1 cellular context compared by ENCODE assay signal in genomic region chr2:113583541-113584225, GRCh38.
TF ChIP-seq lines count a peak whose summit lies in the region.
"Not testable (repeated sequence)": the region's sequence is repeated elsewhere in the genome, so short reads cannot be mapped to it uniquely, and the experiment has no call there.

No MANE protein-coding gene starts in this region.

TF ChIP-seq in HepG2, 621 proteins besides CTCF, POLR2A, EP300 and RAD21 (continued from another document and continues in another):
- TF ChIP-seq IKZF5 (CRISPR knock-in tag; IDR thresholded peaks at IDR 0.05) (peak; percentile 90), SALL1 (CRISPR knock-in tag; IDR thresholded peaks at IDR 0.05) (peak; percentile 95), POLR2G (IDR thresholded peaks at IDR 0.05; ENCODE audit: low read depth, low read length) (peak; percentile 69), MYPOP (CRISPR knock-in tag; IDR thresholded peaks at IDR 0.05) (peak; percentile 91), ZFX (CRISPR knock-in tag; IDR thresholded peaks at IDR 0.05; ENCODE audit: low read depth) (peak; percentile 96), ZFYVE20 (CRISPR knock-in tag; IDR thresholded peaks at IDR 0.05; ENCODE audit: borderline replicate concordance, low read depth) (peak; percentile 96), FOXO1 (CRISPR knock-in tag; IDR thresholded peaks at IDR 0.05) (peak; percentile 87), ZBTB44 (CRISPR knock-in tag; IDR thresholded peaks at IDR 0.05) (peak; percentile 74; the same call in 1 of the 2 replicates), PHF21A (CRISPR knock-in tag; IDR thresholded peaks at IDR 0.05) (peak; percentile 68), ZNF589 (CRISPR knock-in tag; conservative IDR thresholded peaks at IDR 0.05) (peak; percentile 53; the same call in 1 of the 2 replicates), ZNF329 (CRISPR knock-in tag; IDR thresholded peaks at IDR 0.05; ENCODE audit: low read depth) (peak; percentile 88; the same call in 1 of the 2 replicates), NFAT5 (CRISPR knock-in tag; IDR thresholded peaks at IDR 0.05) (peak; percentile 95), TAF15 (IDR thresholded peaks at IDR 0.05; ENCODE audit: low read depth, low read length, poor library complexity, severe bottlenecking) (peak; percentile 73), ZNF275 (CRISPR knock-in tag; IDR thresholded peaks at IDR 0.05; ENCODE audit: borderline replicate concordance) (peak; percentile 98), ZSCAN9 (CRISPR knock-in tag; IDR thresholded peaks at IDR 0.05; ENCODE audit: borderline replicate concordance) (peak; percentile 87; the same call in 1 of the 2 replicates), SMAD9 (CRISPR knock-in tag; IDR thresholded peaks at IDR 0.05) (0 out of 2 replicates have a peak, but pooled peaks have one; percentile 83), BRCA1 (CRISPR knock-in tag; IDR thresholded peaks at IDR 0.05) (peak; percentile 86; the same call in 1 of the 2 replicates), ZGPAT (CRISPR knock-in tag; IDR thresholded peaks at IDR 0.05) (peak; percentile 99), KDM3A (CRISPR knock-in tag; IDR thresholded peaks at IDR 0.05; ENCODE audit: low read depth) (peak; percentile 99), HNRNPLL (IDR thresholded peaks at IDR 0.05; ENCODE audit: low read depth, low read length, poor library complexity, severe bottlenecking) (peak; percentile 75), IRX3 (CRISPR knock-in tag; IDR thresholded peaks at IDR 0.05; ENCODE audit: borderline replicate concordance, low read depth) (peak; percentile 83), ZMAT5 (CRISPR knock-in tag; IDR thresholded peaks at IDR 0.05; ENCODE audit: borderline replicate concordance, low read depth) (0 out of 2 replicates have a peak, but pooled peaks have one; percentile 59), DNMT1 (CRISPR knock-in tag; IDR thresholded peaks at IDR 0.05) (peak; percentile 99; the same call in 1 of the 2 replicates), ZNF570 (CRISPR knock-in tag; IDR thresholded peaks at IDR 0.05; ENCODE audit: borderline replicate concordance) (0 out of 2 replicates have a peak, but pooled peaks have one; percentile 78), TRIM24 (CRISPR knock-in tag; IDR thresholded peaks at IDR 0.05) (0 out of 2 replicates have a peak, but pooled peaks have one; percentile 17), KAT8 (CRISPR knock-in tag; IDR thresholded peaks at IDR 0.05) (peak; percentile 95), ZMYM4 (CRISPR knock-in tag; IDR thresholded peaks at IDR 0.05) (peak; percentile 99), SAFB2 (CRISPR knock-in tag; IDR thresholded peaks at IDR 0.05; ENCODE audit: borderline replicate concordance, low read depth) (peak; percentile 93; the same call in 1 of the 2 replicates), SKI (IDR thresholded peaks at IDR 0.05; ENCODE audit: partially characterized antibody) (peak; percentile 56), ZBTB40 (CRISPR knock-in tag; IDR thresholded peaks at IDR 0.05) (peak; percentile 91), ATF6 (CRISPR knock-in tag; conservative IDR thresholded peaks at IDR 0.05) (peak; percentile 77; the same call in 1 of the 2 replicates)
- TF ChIP-seq ZBTB40 (IDR thresholded peaks at IDR 0.05): not testable (repeated sequence)
